Comparison of ENCODE assay signal across 8 cellular contexts in the genomic region with DNA sequence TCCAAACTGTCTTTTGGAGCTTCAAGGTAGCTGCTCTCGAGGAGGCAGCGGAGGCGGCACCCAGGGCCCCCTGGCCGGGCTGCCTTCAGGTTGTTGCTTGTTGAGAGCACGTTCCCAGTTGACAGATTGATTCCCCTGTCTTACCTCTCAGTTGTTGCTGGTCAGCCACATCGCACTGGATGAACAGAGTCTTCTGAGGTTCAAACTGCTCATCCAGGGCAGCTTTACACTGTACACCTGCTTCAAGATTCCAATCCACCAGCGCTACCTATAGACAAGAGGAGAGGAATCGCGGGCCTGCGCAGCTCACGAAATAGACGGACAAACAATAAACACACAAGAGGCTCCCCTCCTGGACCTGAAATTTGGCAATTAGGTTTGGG. TPM values are rescaled to one million over a fixed set of nuclear protein-coding genes. Genes with fewer than 3 reads are reported as not detected.
DNase-seq lines count a peak whose midpoint lies in the region; ATAC-seq and TF ChIP-seq lines count a peak whose summit lies in the region.

No MANE protein-coding gene starts in this region.

- ATAC-seq in GM21390 (IDR thresholded peaks at IDR 0.05; ENCODE audit: unreplicated experiment), result peak; percentile 30
- peak; percentile 25 for ATAC-seq in activated CD8-positive, alpha-beta memory T cell treated with anti-CD3 and anti-CD28 coated beads, Interleukin-2, amount 10 ng/mL, durations not matched to agents 7 days and 5 days

- peaks cover 25% of the 10 kb centered on the region for H3K4me1 Mint-ChIP-seq in activated CD8-positive, alpha-beta memory T cell treated with anti-CD3 and anti-CD28 coated beads, Interleukin-2, amount 10 ng/mL, durations not matched to agents 7 days and 5 days
- H3K4me1 Mint-ChIP-seq in glutamatergic neuron (ENCODE audit: low read depth, unreplicated experiment), result no peaks in the 10 kb centered on the region
- H3K4me1 Mint-ChIP-seq in progenitor cell of endocrine pancreas (ENCODE audit: low read depth), result peaks cover 28% of the 10 kb centered on the region

- H3K27me3 Mint-ChIP-seq in activated CD8-positive, alpha-beta memory T cell treated with anti-CD3 and anti-CD28 coated beads, Interleukin-2, amount 10 ng/mL, durations not matched to agents 7 days and 5 days, result peaks cover 43% of the 10 kb centered on the region
- H3K27me3 Mint-ChIP-seq in glutamatergic neuron (ENCODE audit: unreplicated experiment) (peaks cover 4% of the 10 kb centered on the region), progenitor cell of endocrine pancreas (peaks cover 28% of the 10 kb centered on the region)

- CTCF ChIA-PET in activated CD8-positive, alpha-beta memory T cell treated with anti-CD3 and anti-CD28 coated beads, Interleukin-2, amount 10 ng/mL, durations not matched to agents 7 days and 5 days (lab: Charles Lee), result interaction anchor here (0.7 to 1.0 kb wide), 2 partner anchors 30 to 32 kb away, joined by 3 read pairs; no protein-coding TSS in a partner anchor

- peaks cover 7% of the 10 kb centered on the region for H3K36me3 Mint-ChIP-seq in activated CD8-positive, alpha-beta memory T cell treated with anti-CD3 and anti-CD28 coated beads, Interleukin-2, amount 10 ng/mL, durations not matched to agents 7 days and 5 days
- H3K36me3 Mint-ChIP-seq in glutamatergic neuron (ENCODE audit: unreplicated experiment) (no peaks in the 10 kb centered on the region), progenitor cell of endocrine pancreas (ENCODE audit: insufficient read depth) (no peaks in the 10 kb centered on the region)

- no peaks in the 10 kb centered on the region for H3K9me3 Mint-ChIP-seq in activated CD8-positive, alpha-beta memory T cell treated with anti-CD3 and anti-CD28 coated beads, Interleukin-2, amount 10 ng/mL, durations not matched to agents 7 days and 5 days (ENCODE audit: low read depth)
- H3K9me3 Mint-ChIP-seq in glutamatergic neuron (ENCODE audit: unreplicated experiment) (no peaks in the 10 kb centered on the region), progenitor cell of endocrine pancreas (ENCODE audit: low read depth) (no peaks in the 10 kb centered on the region)

- DNase-seq in D341Med (ENCODE audit: low spot score), result peak; percentile 35
- DNase-seq in HPDE6-E6E7 (ENCODE audit: extremely low spot score), result peak; percentile 21
- peak; percentile 42 for DNase-seq in activated CD8-positive, alpha-beta memory T cell treated with anti-CD3 and anti-CD28 coated beads, Interleukin-2, amount 10 ng/mL, durations not matched to agents 7 days and 5 days
- no peak for DNase-seq in glutamatergic neuron
- DNase-seq in progenitor cell of endocrine pancreas (ENCODE audit: low spot score, unreplicated experiment), result no peak
- DNase-seq in NCI-H187 (lab: John Stamatoyannopoulos, UW), result no peak
- no peak for DNase-seq in iPS-NIHi11 (ENCODE audit: low spot score)

- peak overlapping the region; percentile 77 for H3K27ac Mint-ChIP-seq in activated CD8-positive, alpha-beta memory T cell treated with anti-CD3 and anti-CD28 coated beads, Interleukin-2, amount 10 ng/mL, durations not matched to agents 7 days and 5 days
- H3K27ac Mint-ChIP-seq in glutamatergic neuron (ENCODE audit: unreplicated experiment) (no peak overlapping the region), progenitor cell of endocrine pancreas (no peak overlapping the region)

- TF ChIP-seq CTCF in glutamatergic neuron (IDR thresholded peaks at IDR 0.05; ENCODE audit: partially characterized antibody, unreplicated experiment), result no peak
- TF ChIP-seq CTCF in progenitor cell of endocrine pancreas (IDR thresholded peaks at IDR 0.05; ENCODE audit: unreplicated experiment), result no peak

- H3K4me3 Mint-ChIP-seq in activated CD8-positive, alpha-beta memory T cell treated with anti-CD3 and anti-CD28 coated beads, Interleukin-2, amount 10 ng/mL, durations not matched to agents 7 days and 5 days, result peak overlapping the region; percentile 74
- H3K4me3 Mint-ChIP-seq in glutamatergic neuron (ENCODE audit: unreplicated experiment) (peak overlapping the region; percentile 88), progenitor cell of endocrine pancreas (ENCODE audit: low read depth) (peak overlapping the region; percentile 81)

RNA-seq across cellular contexts. Expression of a gene that starts 0.5 kb away (rescaled TPM):
- 10 to 100 TPM; 15.0 to 30.2 TPM for total RNA-seq in activated CD8-positive, alpha-beta memory T cell treated with anti-CD3 and anti-CD28 coated beads, Interleukin-2, amount 10 ng/mL, durations not matched to agents 7 days and 5 days
- 0.64 TPM for total RNA-seq in glutamatergic neuron (ENCODE audit: unreplicated experiment)
- 2.0 and 3.4 TPM in 2 replicates for total RNA-seq in progenitor cell of endocrine pancreas

Comparison
In these comparisons a context has a peak if more than half of its experiments do, and no peak if none do; other contexts are left out.
1. DNase-seq: peak in D341Med (single experiment), HPDE6-E6E7 (single experiment) and activated CD8-positive, alpha-beta memory T cell treated with anti-CD3 and anti-CD28 coated beads, Interleukin-2, amount 10 ng/mL, durations not matched to agents 7 days and 5 days (single experiment); none in glutamatergic neuron (single experiment), progenitor cell of endocrine pancreas (single experiment), NCI-H187 (0 of 2) and iPS-NIHi11 (single experiment).
2. Peak in every context shown above with its lines, with median percentiles within 50 percentile points of each other: H3K4me3 Mint-ChIP-seq.